Comparison of ENCODE assay signal across 24 cellular contexts in the genomic region with DNA sequence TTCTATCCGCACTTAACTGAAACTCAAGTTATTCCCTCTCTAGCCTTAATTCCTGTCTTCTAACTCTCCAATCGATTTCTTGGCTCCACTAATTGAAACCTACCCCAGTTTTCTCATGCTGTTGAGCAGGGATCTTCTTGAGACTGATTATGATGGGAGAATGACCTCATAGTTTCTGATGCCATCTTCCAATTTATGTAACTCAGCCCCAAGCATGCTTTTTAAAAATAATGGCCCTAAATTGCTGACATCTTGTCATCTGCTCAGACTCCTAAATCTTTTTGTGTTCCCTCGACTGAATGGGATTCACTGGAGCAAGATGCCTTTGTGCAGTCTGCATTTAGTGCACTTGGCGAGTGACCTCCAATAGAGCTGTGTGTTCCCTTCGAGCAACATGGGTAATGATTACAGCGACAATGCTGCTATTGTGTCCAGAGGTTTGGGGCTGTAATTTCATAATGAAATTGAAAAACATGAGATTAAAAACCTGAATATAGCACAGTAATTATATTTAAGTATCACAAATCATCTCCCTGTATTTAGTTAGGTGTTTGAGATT.
DNase-seq lines count a peak whose midpoint lies in the region; ATAC-seq and TF ChIP-seq lines count a peak whose summit lies in the region.
"Had no signal": no experiment of that assay in that cellular context is flagged by ENCODE, and none has a peak within 500 bp of the region (broad histone marks: within the 10 kb centered on the region; RNA-seq: fewer than 3 reads in every experiment).

No MANE protein-coding gene starts in this region.

- POLR2A ChIA-PET in OCI-LY7 (lab: Charles Lee), result interaction anchor here (1.0 kb wide), 1 partner anchor 28 kb away, joined by 5 read pairs; no protein-coding TSS in a partner anchor

- no peak overlapping the region for H2AFZ ChIP-seq in OCI-LY7 (ENCODE audit: low read length)

- H3K4me2 ChIP-seq in OCI-LY7 (ENCODE audit: low read length), result no peak overlapping the region
- H3K4me2 ChIP-seq: KMS-11 had no signal

- no peak for TF ChIP-seq CTCF in glutamatergic neuron (IDR thresholded peaks at IDR 0.05; ENCODE audit: partially characterized antibody, unreplicated experiment)
- TF ChIP-seq CTCF in nephron progenitor cell (IDR thresholded peaks at IDR 0.05), result no peak
- no peak for TF ChIP-seq CTCF in OCI-LY7 (conservative IDR thresholded peaks at IDR 0.05; ENCODE audit: low read length)

- H3K36me3 Mint-ChIP-seq in glutamatergic neuron (ENCODE audit: unreplicated experiment), result no peaks in the 10 kb centered on the region
- H3K36me3 Mint-ChIP-seq in nephron progenitor cell (ENCODE audit: low read depth), result no peaks in the 10 kb centered on the region
- H3K36me3 Mint-ChIP-seq in stimulated activated naive B cell treated with anti-CD40 and anti-IgM and Interleukin-4, amounts not matched to agents 10 μg/mL and 1 μg/mL and 100 μg/mL, for 72 hours, result no peaks in the 10 kb centered on the region
- H3K36me3 Mint-ChIP-seq: natural killer cell had no signal

- no peaks in the 10 kb centered on the region for H3K9me2 ChIP-seq in OCI-LY7 (ENCODE audit: insufficient read depth, low read length)

- no peak overlapping the region for H3K27ac ChIP-seq in OCI-LY7 (ENCODE audit: low read depth, low read length, poor library complexity, severe bottlenecking)
- H3K27ac ChIP-seq: C4-2B, epithelial cell of prostate, KMS-11, SJCRH30, spleen, upper lobe of left lung had no signal

- H3K4me1 Mint-ChIP-seq in glutamatergic neuron (ENCODE audit: low read depth, unreplicated experiment), result peaks cover 36% of the 10 kb centered on the region
- H3K4me1 Mint-ChIP-seq in nephron progenitor cell, result peaks cover 67% of the 10 kb centered on the region
- peaks cover under 1 to 3% of the 10 kb centered on the region in 2 donors for H3K4me1 Mint-ChIP-seq in stimulated activated naive B cell treated with anti-CD40 and anti-IgM and Interleukin-4, amounts not matched to agents 10 μg/mL and 1 μg/mL and 100 μg/mL, for 72 hours
- no peaks in the 10 kb centered on the region for H3K4me1 Mint-ChIP-seq in stimulated activated naive CD8-positive, alpha-beta T cell treated with anti-CD3 and anti-CD28 coated beads, Interleukin-15, amount 100 ng/mL, for 72 hours

- H3K27ac Mint-ChIP-seq in glutamatergic neuron (ENCODE audit: unreplicated experiment), result peak overlapping the region; percentile 34
- no peak overlapping the region for H3K27ac Mint-ChIP-seq in nephron progenitor cell
- no peak overlapping the region for H3K27ac Mint-ChIP-seq in stimulated activated naive B cell treated with anti-CD40 and anti-IgM and Interleukin-4, amounts not matched to agents 10 μg/mL and 1 μg/mL and 100 μg/mL, for 72 hours
- H3K27ac Mint-ChIP-seq in stimulated activated naive CD8-positive, alpha-beta T cell treated with anti-CD3 and anti-CD28 coated beads, Interleukin-15, amount 100 ng/mL, for 72 hours, result no peak overlapping the region
- H3K27ac Mint-ChIP-seq: natural killer cell had no signal

- no peak for ATAC-seq in stimulated activated naive B cell treated with anti-CD40 and anti-IgM and Interleukin-4, amounts not matched to agents 10 μg/mL and 1 μg/mL and 100 μg/mL, for 72 hours (replicated peaks)
- no peak for ATAC-seq in stimulated activated naive CD8-positive, alpha-beta T cell treated with anti-CD3 and anti-CD28 coated beads, Interleukin-15, amount 100 ng/mL, for 72 hours
- ATAC-seq: natural killer cell had no signal

- H3K36me3 ChIP-seq in OCI-LY7 (ENCODE audit: insufficient read depth, low read length), result no peaks in the 10 kb centered on the region; the same call in 1 of the 2 replicates
- H3K36me3 ChIP-seq: SJCRH30, spleen, upper lobe of left lung had no signal

- peaks cover 12% of the 10 kb centered on the region for H4K20me1 ChIP-seq in OCI-LY7 (ENCODE audit: insufficient read depth, low read length)

- intact Hi-C loops in OCI-LY7 (cut with micrococcal nuclease; ENCODE audit: unreplicated experiment), result no loop called here

- H3K4me1 ChIP-seq in OCI-LY7 (ENCODE audit: insufficient read depth, low read length, poor library complexity, severe bottlenecking), result peaks cover 52% of the 10 kb centered on the region
- H3K4me1 ChIP-seq: spleen had no signal

- H3K9me3 Mint-ChIP-seq in glutamatergic neuron (ENCODE audit: unreplicated experiment) (peaks cover 2% of the 10 kb centered on the region), nephron progenitor cell (no peaks in the 10 kb centered on the region)
- no peaks in the 10 kb centered on the region for H3K9me3 Mint-ChIP-seq in stimulated activated naive B cell treated with anti-CD40 and anti-IgM and Interleukin-4, amounts not matched to agents 10 μg/mL and 1 μg/mL and 100 μg/mL, for 72 hours
- no peaks in the 10 kb centered on the region for H3K9me3 Mint-ChIP-seq in stimulated activated naive CD8-positive, alpha-beta T cell treated with anti-CD3 and anti-CD28 coated beads, Interleukin-15, amount 100 ng/mL, for 72 hours
- H3K9me3 Mint-ChIP-seq: natural killer cell had no signal

- CTCF ChIA-PET in OCI-LY7 (lab: Charles Lee; ENCODE audit: unreplicated experiment), result no interaction called here

- no peak overlapping the region for H3K4me3 ChIP-seq in OCI-LY7 (ENCODE audit: low read depth, low read length, poor library complexity, severe bottlenecking)
- H3K4me3 ChIP-seq: SJCRH30, spleen, upper lobe of left lung had no signal

- BruUV-seq in OCI-LY7 (replicated peaks; lab: Mats Ljungman, UMichigan), result no TSS peak

- DNase-seq in NCI-H1436 (lab: John Stamatoyannopoulos, UW) (peak; percentile 76), NCI-H2227 (lab: John Stamatoyannopoulos, UW; ENCODE audit: unreplicated experiment) (peak; percentile 98), glutamatergic neuron (no peak), nephron progenitor cell (no peak), OCI-LY7 (ENCODE audit: low spot score) (no peak)
- no peak for DNase-seq in stimulated activated naive B cell treated with anti-CD40 and anti-IgM and Interleukin-4, amounts not matched to agents 10 μg/mL and 1 μg/mL and 100 μg/mL, for 72 hours
- DNase-seq in stimulated activated naive CD8-positive, alpha-beta T cell treated with anti-CD3 and anti-CD28 coated beads, Interleukin-15, amount 100 ng/mL, for 72 hours, result no peak
- DNase-seq: activated CD4-positive, alpha-beta T cell treated with anti-CD3 and anti-CD28 coated beads, Interleukin-2, amount 50 U/mL, for 4 hours; activated naive CD4-positive, alpha-beta T cell treated with anti-CD3 and anti-CD28 coated beads, Interleukin-2, amount 50 U/mL, for 16 hours; amniotic stem cell; Calu3; effector CD8-positive, alpha-beta T cell; kidney; MM.1S; natural killer cell; NCI-H2029; NCI-H510A treated with DMSO at 0.1 percent for 48 hours; SJCRH30; spleen; T-helper 1 cell; upper lobe of left lung had no signal

- no peaks in the 10 kb centered on the region for H3K9me3 ChIP-seq in OCI-LY7 (ENCODE audit: low read length)
- H3K9me3 ChIP-seq: SJCRH30, upper lobe of left lung had no signal

- H3K79me2 ChIP-seq in OCI-LY7 (ENCODE audit: insufficient read depth, low read depth, low read length), result peaks cover 20% of the 10 kb centered on the region; the same call in 1 of the 2 replicates

- peaks cover 5% of the 10 kb centered on the region for H3K27me3 Mint-ChIP-seq in glutamatergic neuron (ENCODE audit: unreplicated experiment)
- no peaks in the 10 kb centered on the region for H3K27me3 Mint-ChIP-seq in nephron progenitor cell (ENCODE audit: low read depth, poor library complexity)
- H3K27me3 Mint-ChIP-seq in stimulated activated naive B cell treated with anti-CD40 and anti-IgM and Interleukin-4, amounts not matched to agents 10 μg/mL and 1 μg/mL and 100 μg/mL, for 72 hours, result no peaks in the 10 kb centered on the region
- H3K27me3 Mint-ChIP-seq in stimulated activated naive CD8-positive, alpha-beta T cell treated with anti-CD3 and anti-CD28 coated beads, Interleukin-15, amount 100 ng/mL, for 72 hours, result peaks cover 8% of the 10 kb centered on the region

- no peak overlapping the region for H3K4me3 Mint-ChIP-seq in glutamatergic neuron (ENCODE audit: unreplicated experiment)
- H3K4me3 Mint-ChIP-seq in nephron progenitor cell, result no peak overlapping the region
- no peak overlapping the region for H3K4me3 Mint-ChIP-seq in stimulated activated naive B cell treated with anti-CD40 and anti-IgM and Interleukin-4, amounts not matched to agents 10 μg/mL and 1 μg/mL and 100 μg/mL, for 72 hours
- H3K4me3 Mint-ChIP-seq in stimulated activated naive CD8-positive, alpha-beta T cell treated with anti-CD3 and anti-CD28 coated beads, Interleukin-15, amount 100 ng/mL, for 72 hours, result no peak overlapping the region
- H3K4me3 Mint-ChIP-seq: natural killer cell had no signal

Comparison
In these comparisons a context has a peak if more than half of its experiments do, and no peak if none do; other contexts are left out.
1. DNase-seq: peak in NCI-H1436 (single experiment) and NCI-H2227 (single experiment); none in glutamatergic neuron (single experiment), nephron progenitor cell (single experiment), OCI-LY7 (single experiment), stimulated activated naive B cell treated with anti-CD40 and anti-IgM and Interleukin-4, amounts not matched to agents 10 μg/mL and 1 μg/mL and 100 μg/mL, for 72 hours (single experiment) and stimulated activated naive CD8-positive, alpha-beta T cell treated with anti-CD3 and anti-CD28 coated beads, Interleukin-15, amount 100 ng/mL, for 72 hours (0 of 2).